Comparison of ENCODE assay signal across 2 cellular contexts in genomic region chr19:17322854-17323253, GRCh38.
TF ChIP-seq lines count a peak whose summit lies in the region.

No MANE protein-coding gene starts in this region.

TF ChIP-seq in WTC11, 78 proteins besides CTCF, POLR2A, EP300 and RAD21:
- TF ChIP-seq NFE2L1 (CRISPR knock-in tag; IDR thresholded peaks at IDR 0.05), result no peak
- no peak for TF ChIP-seq NR1H2 (CRISPR knock-in tag; IDR thresholded peaks at IDR 0.05)
- no peak for TF ChIP-seq ZNF263 (CRISPR knock-in tag; IDR thresholded peaks at IDR 0.05; ENCODE audit: low read depth)
- no peak for TF ChIP-seq CREB1 (CRISPR knock-in tag; IDR thresholded peaks at IDR 0.05)
- no peak for TF ChIP-seq SMAD3 (CRISPR knock-in tag; IDR thresholded peaks at IDR 0.05; ENCODE audit: borderline replicate concordance)
- no peak for TF ChIP-seq ZNF121 (CRISPR knock-in tag; IDR thresholded peaks at IDR 0.05)
- TF ChIP-seq SP1 (CRISPR knock-in tag; conservative IDR thresholded peaks at IDR 0.05), result no peak
- no peak for TF ChIP-seq NFYB (CRISPR knock-in tag; conservative IDR thresholded peaks at IDR 0.05; ENCODE audit: low read depth)
- no peak for TF ChIP-seq ELF4 (CRISPR knock-in tag; IDR thresholded peaks at IDR 0.05; ENCODE audit: low read depth)
TF ChIP-seq in WTC11: peak in this region for 0.

TF ChIP-seq in endothelial cell of umbilical vein, 7 proteins besides CTCF, POLR2A, EP300 and RAD21:
- TF ChIP-seq FOS (IDR thresholded peaks at IDR 0.05; ENCODE audit: borderline replicate concordance, insufficient read depth, low read length), result no peak
- TF ChIP-seq MYC (IDR thresholded peaks at IDR 0.05; ENCODE audit: low read depth, low read length), result no peak
TF ChIP-seq in endothelial cell of umbilical vein: peak in this region for 0.
